ENCODE assay signal across 16 cellular contexts in genomic region chr2:45994060-45994459, GRCh38.
"Had no signal": no experiment of that assay in that cellular context is flagged by ENCODE, and none has a peak within 500 bp of the region (broad histone marks: within the 10 kb centered on the region; RNA-seq: fewer than 3 reads in every experiment).

No MANE protein-coding gene starts in this region.

- H3K4me3 Mint-ChIP-seq: activated B cell treated with CpG ODN at 0.5 μM for 24 hours; activated CD4-positive, alpha-beta memory T cell treated with anti-CD3 and anti-CD28 coated beads for 36 hours; activated naive CD4-positive, alpha-beta T cell treated with anti-CD3 and anti-CD28 coated beads, Interleukin-2, amount 10 ng/mL, durations not matched to agents 7 days and 5 days; effector memory CD8-positive, alpha-beta T cell; naive B cell; stimulated activated naive B cell treated with anti-CD40 and anti-IgM and Interleukin-4, amounts not matched to agents 10 μg/mL and 1 μg/mL and 100 μg/mL, for 72 hours; T-helper 17 cell had no signal

- H3K4me3 ChIP-seq: dorsolateral prefrontal cortex, esophagus squamous epithelium, gastroesophageal sphincter, lung, sigmoid colon, smooth muscle cell, testis had no signal

- H3K4me1 Mint-ChIP-seq: activated B cell treated with CpG ODN at 0.5 μM for 24 hours had no signal

- H3K27me3 ChIP-seq: brain microvascular endothelial cell, dorsolateral prefrontal cortex, esophagus squamous epithelium, gastroesophageal sphincter, sigmoid colon, testis had no signal

- H3K9me3 ChIP-seq: esophagus squamous epithelium, gastroesophageal sphincter, sigmoid colon, testis had no signal

- H3K27ac ChIP-seq: brain microvascular endothelial cell, testis had no signal

- H3K27me3 Mint-ChIP-seq: activated B cell treated with CpG ODN at 0.5 μM for 24 hours; activated CD4-positive, alpha-beta memory T cell treated with anti-CD3 and anti-CD28 coated beads for 36 hours; activated naive CD4-positive, alpha-beta T cell treated with anti-CD3 and anti-CD28 coated beads, Interleukin-2, amount 10 ng/mL, durations not matched to agents 7 days and 5 days; effector memory CD8-positive, alpha-beta T cell; naive B cell; stimulated activated naive B cell treated with anti-CD40 and anti-IgM and Interleukin-4, amounts not matched to agents 10 μg/mL and 1 μg/mL and 100 μg/mL, for 72 hours; T-helper 17 cell had no signal

- DNase-seq: activated B cell treated with CpG ODN at 0.5 μM for 24 hours, esophagus squamous epithelium had no signal

- H3K9me3 Mint-ChIP-seq: activated B cell treated with CpG ODN at 0.5 μM for 24 hours; activated CD4-positive, alpha-beta memory T cell treated with anti-CD3 and anti-CD28 coated beads for 36 hours; activated naive CD4-positive, alpha-beta T cell treated with anti-CD3 and anti-CD28 coated beads, Interleukin-2, amount 10 ng/mL, durations not matched to agents 7 days and 5 days; activated T-cell treated with anti-CD3 and anti-CD28 coated beads, Interleukin-2, amount 50 U/mL, for 72 hours; effector memory CD8-positive, alpha-beta T cell; stimulated activated naive B cell treated with anti-CD40 and anti-IgM and Interleukin-4, amounts not matched to agents 10 μg/mL and 1 μg/mL and 100 μg/mL, for 72 hours had no signal

- H3K36me3 Mint-ChIP-seq: activated CD4-positive, alpha-beta memory T cell treated with anti-CD3 and anti-CD28 coated beads for 36 hours; activated naive CD4-positive, alpha-beta T cell treated with anti-CD3 and anti-CD28 coated beads, Interleukin-2, amount 10 ng/mL, durations not matched to agents 7 days and 5 days had no signal

- H3K4me1 ChIP-seq: testis had no signal

- H3K36me3 ChIP-seq: brain microvascular endothelial cell had no signal

- H3K27ac Mint-ChIP-seq: activated B cell treated with CpG ODN at 0.5 μM for 24 hours; activated CD4-positive, alpha-beta memory T cell treated with anti-CD3 and anti-CD28 coated beads for 36 hours; activated naive CD4-positive, alpha-beta T cell treated with anti-CD3 and anti-CD28 coated beads, Interleukin-2, amount 10 ng/mL, durations not matched to agents 7 days and 5 days; effector memory CD8-positive, alpha-beta T cell; T-helper 17 cell had no signal
